1 cellular context compared by ENCODE assay signal in the genomic region with DNA sequence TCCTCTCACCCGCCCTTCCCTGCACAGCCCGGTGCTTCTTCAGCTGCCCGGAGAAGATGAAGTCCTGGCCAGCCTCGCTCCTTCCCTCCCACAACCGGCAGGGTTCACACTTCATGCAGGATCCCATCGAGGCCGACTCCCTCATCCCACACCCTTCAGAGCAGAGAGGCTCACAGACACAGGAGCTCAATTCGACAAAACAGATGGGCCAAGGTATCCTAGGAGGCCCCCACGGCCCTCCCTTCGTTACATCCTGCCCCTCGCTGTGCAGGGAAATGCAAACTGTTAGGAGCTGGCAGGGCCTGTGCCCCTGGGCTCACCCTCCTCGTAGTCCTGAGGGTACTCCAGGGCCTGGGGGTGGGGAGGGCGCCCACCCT.
TF ChIP-seq lines count a peak whose summit lies in the region.

No MANE protein-coding gene starts in this region.

TF ChIP-seq in WTC11, 78 proteins besides CTCF, POLR2A, EP300 and RAD21 (continued from another document):
- TF ChIP-seq PREB (CRISPR knock-in tag; IDR thresholded peaks at IDR 0.05; ENCODE audit: borderline replicate concordance) = no peak
